ENCODE assay signal across 8 cellular contexts in genomic region chr5:177553671-177554429, GRCh38. TPM values are rescaled to one million over a fixed set of nuclear protein-coding genes. Genes with fewer than 3 reads are reported as not detected.
DNase-seq lines count a peak whose midpoint lies in the region; ATAC-seq, FAIRE-seq and TF ChIP-seq lines count a peak whose summit lies in the region.

No MANE protein-coding gene starts in this region.

- TF ChIP-seq CTCF in GM10266 (IDR thresholded peaks at IDR 0.05; ENCODE audit: control insufficient read depth, insufficient read depth, low read depth, missing control alignments) (no peak), omental fat pad (IDR thresholded peaks at IDR 0.05) (no peak)

- FAIRE-seq in H54 (lab: Jason Lieb, UNC), result no peak

- ATAC-seq in omental fat pad (ENCODE audit: low FRiP score), result peak; percentile 42

- DNase-seq in GM10266 (ENCODE audit: extremely low spot score) (peak; percentile 76), H54 (ENCODE audit: insufficient read length, low spot score) (peak; percentile 65), M059J (ENCODE audit: low read depth) (peak; percentile 31), activated T-helper 1 cell treated with Interleukin-2 at 50 U/mL for 16 hours (ENCODE audit: low read depth) (peak; percentile 15), glomerular visceral epithelial cell (ENCODE audit: extremely low spot score) (peak; percentile 32), omental fat pad (ENCODE audit: low spot score) (no peak), ureter (ENCODE audit: low spot score) (peak; percentile 61), NCI-H526 treated with DMSO at 0.1 percent for 48 hours (lab: John Stamatoyannopoulos, UW) (no peak)

- 0 out of 2 replicates have a peak, but pooled peaks have one; percentile 5 for TF ChIP-seq POLR2A in H54 (IDR thresholded peaks at IDR 0.05; ENCODE audit: low read depth, low read length)

RNA-seq across cellular contexts. Expression of gene FAM193B, which starts 0.5 kb away (rescaled TPM):
- 5.9 and 10.6 TPM in 2 replicates for total RNA-seq in M059J (2014; rRNA removed; shearing (Covaris generic))
- total RNA-seq in omental fat pad (10 to 100 TPM; 43.3 to 92.5 (median 50.9) TPM), ureter (76.0 TPM)

RNA-seq across cellular contexts. Expression of gene DDX41, which starts 37.1 kb away (rescaled TPM):
- total RNA-seq in M059J (2014; rRNA removed; shearing (Covaris generic)), result 66.0 and 103 TPM in 2 replicates
- total RNA-seq in omental fat pad (10 to 100 TPM; 66.2 to 93.7 (median 73.6) TPM), ureter (89.1 TPM)

RNA-seq across cellular contexts. Expression of gene TMED9, which starts 38.2 kb away (rescaled TPM):
- 179 and 205 TPM in 2 replicates for total RNA-seq in M059J (2014; rRNA removed; shearing (Covaris generic))
- 100 to 1,000 TPM in 3 of 4 donors, 10 to 100 TPM in 1; 81.0 to 129 (median 105) TPM for total RNA-seq in omental fat pad
- total RNA-seq in ureter, result 137 TPM

RNA-seq across cellular contexts. Expression of gene DOK3, which starts 44.2 kb away (rescaled TPM):
- 2.2 and 6.7 TPM in 2 replicates for total RNA-seq in M059J (2014; rRNA removed; shearing (Covaris generic))
- total RNA-seq in omental fat pad, result 10 to 100 TPM in 3 of 4 donors, 1 to 10 TPM in 1; 7.4 to 41.0 (median 16.3) TPM
- 7.9 TPM for total RNA-seq in ureter

RNA-seq across cellular contexts. Expression of gene B4GALT7, which starts 46.1 kb away (rescaled TPM):
- total RNA-seq in M059J (2014; rRNA removed; shearing (Covaris generic)), result 37.1 and 43.0 TPM in 2 replicates
- total RNA-seq in omental fat pad, result 10 to 100 TPM; 19.5 to 46.4 (median 25.8) TPM
- 45.7 TPM for total RNA-seq in ureter

Comparison
In these comparisons a context has a peak if more than half of its experiments do, and no peak if none do; other contexts are left out.
1. DNase-seq: peak in GM10266 (single experiment), H54 (single experiment), M059J (single experiment), activated T-helper 1 cell treated with Interleukin-2 at 50 U/mL for 16 hours (single experiment), glomerular visceral epithelial cell (single experiment) and ureter (single experiment); none in omental fat pad (single experiment) and NCI-H526 treated with DMSO at 0.1 percent for 48 hours (single experiment).